12 cellular contexts compared by ENCODE assay signal in genomic region chr2:213166109-213166508, GRCh38. TPM values are rescaled to one million over a fixed set of nuclear protein-coding genes. Genes with fewer than 3 reads are reported as not detected.
DNase-seq lines count a peak whose midpoint lies in the region; ATAC-seq and TF ChIP-seq lines count a peak whose summit lies in the region.
"Had no signal": no experiment of that assay in that cellular context is flagged by ENCODE, and none has a peak within 500 bp of the region (broad histone marks: within the 10 kb centered on the region; RNA-seq: fewer than 3 reads in every experiment).

No MANE protein-coding gene starts in this region.

- peaks cover 4% of the 10 kb centered on the region; the same call in 1 of the 2 replicates for H3K36me3 ChIP-seq in OCI-LY7 (ENCODE audit: insufficient read depth, low read length)

- DNase-seq in OCI-LY7 (ENCODE audit: low spot score) (peak; percentile 86), dermis blood vessel endothelial cell (no peak), NCI-H2227 (lab: John Stamatoyannopoulos, UW; ENCODE audit: unreplicated experiment) (no peak)
- DNase-seq in activated CD8-positive, alpha-beta memory T cell treated with anti-CD3 and anti-CD28 coated beads, Interleukin-2, amount 50 U/mL, for 4 hours = no peak
- no peak for DNase-seq in stimulated activated CD8-positive, alpha-beta memory T cell treated with anti-CD3 and anti-CD28 coated beads, Interleukin-4, amount 100 ng/mL, for 48 hours
- DNase-seq: activated naive CD8-positive, alpha-beta T cell treated with anti-CD3 and anti-CD28 coated beads, Interleukin-2, amount 10 ng/mL, durations not matched to agents 7 days and 5 days; dorsolateral prefrontal cortex; NCI-H2029 treated with DMSO at 0.1 percent for 48 hours; right cardiac atrium had no signal

- CTCF ChIA-PET in OCI-LY7 (lab: Charles Lee; ENCODE audit: unreplicated experiment) = no interaction called here

- H3K4me3 ChIP-seq in OCI-LY7 (ENCODE audit: low read depth, low read length, poor library complexity, severe bottlenecking) = no peak overlapping the region
- H3K4me3 ChIP-seq: dorsolateral prefrontal cortex had no signal

- no peak for TF ChIP-seq CTCF in OCI-LY7 (conservative IDR thresholded peaks at IDR 0.05; ENCODE audit: low read length)

- peak overlapping the region; percentile 47 for H3K4me2 ChIP-seq in OCI-LY7 (ENCODE audit: low read length)

- H3K9me3 ChIP-seq in OCI-LY7 (ENCODE audit: low read length) = peaks cover 11% of the 10 kb centered on the region; the same call in 1 of the 2 replicates

- intact Hi-C loops in OCI-LY7 (cut with micrococcal nuclease; ENCODE audit: unreplicated experiment) = loop anchor here (1.0 to 5.0 kb wide), 3 partner anchors 14 to 1641 kb away; partner anchors contain the start of gene BARD1

- no peaks in the 10 kb centered on the region for H3K79me2 ChIP-seq in OCI-LY7 (ENCODE audit: insufficient read depth, low read depth, low read length)

- POLR2A ChIA-PET in OCI-LY7 (lab: Charles Lee) = interaction anchor here (0.6 to 12.4 kb wide), 10 partner anchors 9 to 1647 kb away, joined by 3 to 108 read pairs (median 3); partner anchors contain the start of gene IKZF2

- H3K9me2 ChIP-seq in OCI-LY7 (ENCODE audit: insufficient read depth, low read length) = no peaks in the 10 kb centered on the region

- no TSS peak for BruUV-seq in OCI-LY7 (replicated peaks; lab: Mats Ljungman, UMichigan)

- H2AFZ ChIP-seq in OCI-LY7 (ENCODE audit: low read length) = peak overlapping the region; percentile 7; the same call in 1 of the 2 replicates

- H4K20me1 ChIP-seq in OCI-LY7 (ENCODE audit: insufficient read depth, low read length) = no peaks in the 10 kb centered on the region

- peaks cover 45% of the 10 kb centered on the region for H3K4me1 ChIP-seq in OCI-LY7 (ENCODE audit: insufficient read depth, low read length, poor library complexity, severe bottlenecking)

- peak; percentile 98 for ATAC-seq in GM18508 (IDR thresholded peaks at IDR 0.05; ENCODE audit: insufficient read depth, unreplicated experiment)
- ATAC-seq in GM21381 (IDR thresholded peaks at IDR 0.05; ENCODE audit: unreplicated experiment) = peak; percentile 99
- ATAC-seq in HG03039 (IDR thresholded peaks at IDR 0.05; ENCODE audit: unreplicated experiment) = peak; percentile 98
- ATAC-seq: right cardiac atrium had no signal

- peak overlapping the region; percentile 94 for H3K27ac ChIP-seq in OCI-LY7 (ENCODE audit: low read depth, low read length, poor library complexity, severe bottlenecking)
- H3K27ac ChIP-seq: dorsolateral prefrontal cortex had no signal

RNA-seq across cellular contexts. Expression of gene IKZF2, which starts 14.7 kb away (rescaled TPM):
- total RNA-seq in OCI-LY7 (2014; rRNA removed; shearing (Covaris generic)) = 45.1 and 54.6 TPM in 2 replicates
- total RNA-seq in OCI-LY7 (2022) (20.0 and 23.3 TPM in 2 replicates), dermis blood vessel endothelial cell (0.68 and 1.6 TPM in 2 replicates)
